ENCODE assay signal across 8 cellular contexts in the genomic region with DNA sequence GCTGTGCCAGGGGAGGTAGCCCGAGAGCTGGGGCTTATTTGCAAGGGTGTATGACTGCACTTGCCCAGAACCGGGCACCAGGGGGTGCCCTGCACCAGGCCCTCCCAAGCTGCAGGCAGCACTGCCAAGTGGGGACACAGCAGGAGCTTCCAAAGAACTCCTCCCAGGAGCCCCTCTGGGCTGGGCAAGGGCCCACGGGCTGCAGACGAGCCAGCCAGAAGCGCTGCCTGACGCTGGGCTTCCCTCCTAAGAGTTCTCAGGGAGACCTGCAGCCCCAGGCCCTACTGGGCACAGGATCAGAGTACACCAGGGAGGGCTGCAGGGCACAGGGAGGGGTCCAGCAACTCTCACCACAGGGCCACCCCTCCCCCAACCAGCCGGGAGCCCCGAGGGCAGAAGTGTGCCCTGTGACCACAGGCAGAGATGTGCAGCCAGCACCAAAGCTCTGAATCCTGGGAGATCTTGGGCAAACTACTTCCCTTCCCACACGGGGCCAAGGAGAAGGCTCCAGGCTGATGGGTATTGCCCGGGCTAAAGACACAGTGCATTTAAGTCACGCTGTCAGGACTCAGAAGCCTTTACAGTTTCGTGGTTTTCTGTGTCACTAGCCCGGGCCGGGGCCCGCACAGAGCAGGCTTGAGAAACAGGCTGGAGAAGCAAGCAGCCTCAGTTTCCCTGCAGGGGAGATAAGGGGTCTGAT.
DNase-seq lines count a peak whose midpoint lies in the region; ATAC-seq and TF ChIP-seq lines count a peak whose summit lies in the region.

No MANE protein-coding gene starts in this region.

- no peaks in the 10 kb centered on the region for H3K4me1 Mint-ChIP-seq in central memory CD8-positive, alpha-beta T cell
- peaks cover 0 to 7% of the 10 kb centered on the region in 2 donors for H3K4me1 Mint-ChIP-seq in natural killer cell

- intact Hi-C loops in natural killer cell (cut with micrococcal nuclease): loop anchor here (5.0 to 10.0 kb wide), 2 partner anchors 133 to 236 kb away; a partner anchor contains a TSS

- H3K4me3 Mint-ChIP-seq in central memory CD8-positive, alpha-beta T cell: no peak overlapping the region
- H3K4me3 Mint-ChIP-seq in natural killer cell: no peak overlapping the region

- peaks cover 15% of the 10 kb centered on the region for H3K27me3 Mint-ChIP-seq in central memory CD8-positive, alpha-beta T cell
- H3K27me3 Mint-ChIP-seq in natural killer cell (ENCODE audit: low read depth in 2 of 2): peaks cover 0 to 11% of the 10 kb centered on the region in 2 donors

- H3K9me3 Mint-ChIP-seq in central memory CD8-positive, alpha-beta T cell: no peaks in the 10 kb centered on the region
- no peaks in the 10 kb centered on the region for H3K9me3 Mint-ChIP-seq in natural killer cell

- TF ChIP-seq CTCF in natural killer cell (IDR thresholded peaks at IDR 0.05): no peak

- ATAC-seq in central memory CD8-positive, alpha-beta T cell (replicated peaks; ENCODE audit: extremely low read depth, poor library complexity, severe bottlenecking): peak; percentile 24
- ATAC-seq in natural killer cell (peak; percentile 55 to 82 (median 78)), GM19467 (IDR thresholded peaks at IDR 0.05; ENCODE audit: unreplicated experiment) (no peak)

- H3K36me3 Mint-ChIP-seq in central memory CD8-positive, alpha-beta T cell (ENCODE audit: insufficient read depth): no peaks in the 10 kb centered on the region
- H3K36me3 Mint-ChIP-seq in natural killer cell: no peaks in the 10 kb centered on the region

- H3K27ac Mint-ChIP-seq in central memory CD8-positive, alpha-beta T cell (ENCODE audit: low read depth): no peak overlapping the region
- no peak overlapping the region for H3K27ac Mint-ChIP-seq in natural killer cell

- DNase-seq in NCI-H524 (lab: John Stamatoyannopoulos, UW) (peak; percentile 37 to 77), NCI-H524 treated with DMSO at 0.1 percent for 48 hours (lab: John Stamatoyannopoulos, UW) (no peak), HuH-7 (ENCODE audit: low spot score) (peak; percentile 66), RKO (ENCODE audit: low spot score) (peak; percentile 32), natural killer cell (no peak), cerebellar nuclear complex (lab: John Stamatoyannopoulos, UW) (no peak)
- DNase-seq in central memory CD8-positive, alpha-beta T cell (ENCODE audit: low spot score in 2 of 2): no peak

Comparison
In these comparisons a context has a peak if more than half of its experiments do, and no peak if none do; other contexts are left out.
1. DNase-seq: peak in NCI-H524 (2 of 2), HuH-7 (single experiment) and RKO (single experiment); none in NCI-H524 treated with DMSO at 0.1 percent for 48 hours (single experiment), central memory CD8-positive, alpha-beta T cell (0 of 2), natural killer cell (single experiment) and cerebellar nuclear complex (0 of 2).